ENCODE assay signal across 8 cellular contexts in genomic region chr18:12376034-12376717, GRCh38. TPM values are rescaled to one million over a fixed set of nuclear protein-coding genes. Genes with fewer than 3 reads are reported as not detected.
A peak's percentile ranks its signal among the peaks of the same experiment; 100 is the strongest.
DNase-seq lines count a peak whose midpoint lies in the region; ATAC-seq and TF ChIP-seq lines count a peak whose summit lies in the region.

No MANE protein-coding gene starts in this region.

- peaks cover 17 to 55% of the 10 kb centered on the region in 2 experiments; a peak in 3 of 4 replicates for H3K79me1 ChIP-seq in IMR-90 (ENCODE audit: low read depth in 1 of 2, low read length in 2 of 2)

- peak overlapping the region; percentile 61 for H3K14ac ChIP-seq in IMR-90 (replicated peaks; ENCODE audit: low read depth, low read length)

- H3K4me3 Mint-ChIP-seq in activated CD8-positive, alpha-beta T cell treated with anti-CD3 and anti-CD28 coated beads for 36 hours, result peak overlapping the region; percentile 82

- H3K9me3 ChIP-seq in IMR-90 (ENCODE audit: control insufficient read depth, insufficient read depth, low read length) (no peaks in the 10 kb centered on the region), ovary (no peaks in the 10 kb centered on the region)

- POLR2A ChIA-PET in IMR-90 (lab: Charles Lee; ENCODE audit: unreplicated experiment), result no interaction called here
- POLR2A ChIA-PET in activated CD8-positive, alpha-beta T cell treated with anti-CD3 and anti-CD28 coated beads for 36 hours (lab: Charles Lee), result interaction anchor here (0.6 to 2.7 kb wide), 13 partner anchors 9 to 327 kb away, joined by 3 to 9 read pairs (median 3); partner anchors contain the start of gene CEP76

- no peak for TF ChIP-seq RAD21 in IMR-90 (IDR thresholded peaks at IDR 0.05; ENCODE audit: low read length)

- H4K8ac ChIP-seq in IMR-90 (ENCODE audit: low read depth in 2 of 2, low read length in 2 of 2), result peak overlapping the region; percentile 35 to 36; a peak in 2 of 4 replicates

- peak overlapping the region; percentile 73 for H3K4me3 ChIP-seq in IMR-90 (ENCODE audit: insufficient read depth, low read depth, low read length)
- peak overlapping the region; percentile 84 for H3K4me3 ChIP-seq in fibroblast of the aortic adventitia (ENCODE audit: low read depth, low read length)
- H3K4me3 ChIP-seq in ovary, result peak overlapping the region; percentile 49

- H3K27ac ChIP-seq in IMR-90 (ENCODE audit: insufficient read depth, low read length), result peak overlapping the region; percentile 76
- peak overlapping the region; percentile 94 to 100 for H3K27ac ChIP-seq in ovary

- H3K9me1 ChIP-seq in IMR-90 (ENCODE audit: insufficient read depth, low read length), result peaks cover 14% of the 10 kb centered on the region

- TF ChIP-seq POLR2A in IMR-90 (IDR thresholded peaks at IDR 0.05; ENCODE audit: low read depth, low read length) (no peak), ovary (IDR thresholded peaks at IDR 0.05) (no peak)

- H3K27me3 Mint-ChIP-seq in activated CD8-positive, alpha-beta T cell treated with anti-CD3 and anti-CD28 coated beads for 36 hours, result no peaks in the 10 kb centered on the region

- in situ Hi-C loops in IMR-90 (cut with MboI; ENCODE audit: low sequenced_read_pairs), result loop anchor here (10.0 kb wide), 2 partner anchors 59 to 569 kb away; partner anchors contain the start of gene SEH1L

- H3K9ac ChIP-seq in IMR-90 (ENCODE audit: low read depth, low read length), result peak overlapping the region; percentile 92

- peak overlapping the region; percentile 94 for H3K27ac Mint-ChIP-seq in activated CD8-positive, alpha-beta T cell treated with anti-CD3 and anti-CD28 coated beads for 36 hours

- no peak for TF ChIP-seq EP300 in ovary (IDR thresholded peaks at IDR 0.05)

- H3K4me1 Mint-ChIP-seq in activated CD8-positive, alpha-beta T cell treated with anti-CD3 and anti-CD28 coated beads for 36 hours (ENCODE audit: low read depth), result peaks cover 46% of the 10 kb centered on the region

- peak overlapping the region; percentile 77 for H2BK5ac ChIP-seq in IMR-90 (ENCODE audit: low read depth, low read length, poor library complexity, severe bottlenecking)

- ATAC-seq in IMR-90 (ENCODE audit: low read depth) (no peak), GM21825 (IDR thresholded peaks at IDR 0.05; ENCODE audit: unreplicated experiment) (no peak)
- ATAC-seq in activated CD8-positive, alpha-beta T cell treated with anti-CD3 and anti-CD28 coated beads for 36 hours, result no peak

- H3K56ac ChIP-seq in IMR-90 (ENCODE audit: extremely low read depth, insufficient read depth, low read length), result peak overlapping the region; percentile 51; the same call in 1 of the 2 replicates

- no peak overlapping the region for H3K18ac ChIP-seq in IMR-90 (ENCODE audit: low read depth, low read length)

- H3K27me3 ChIP-seq in IMR-90 (ENCODE audit: control insufficient read depth, insufficient read depth, low read length), result no peaks in the 10 kb centered on the region
- H3K27me3 ChIP-seq in ovary, result no peaks in the 10 kb centered on the region

- CTCF ChIA-PET in IMR-90 (lab: Yijun Ruan, JAX), result no interaction called here
- CTCF ChIA-PET in activated CD8-positive, alpha-beta T cell treated with anti-CD3 and anti-CD28 coated beads for 36 hours (lab: Charles Lee), result interaction anchor here (1.2 kb wide), 1 partner anchor 9 kb away, joined by 3 read pairs; no protein-coding TSS in a partner anchor

- 8% methylated on average over 24 of the region's 38 CpGs; no CpG with 5 or more reads in 1 of the 2 experiments for WGBS in IMR-90 (ENCODE audit: extremely low coverage in 2 of 2, insufficient read length in 1 of 2), 2 experiments
- 5 to 15% (median 9%) methylated on average over 38 of the region's 38 CpGs for WGBS in ovary, 3 donors

- TF ChIP-seq CTCF in IMR-90 (conservative IDR thresholded peaks at IDR 0.05; ENCODE audit: low read depth, low read length) (no peak), fibroblast of the aortic adventitia (IDR thresholded peaks at IDR 0.05; ENCODE audit: insufficient read depth, low read length) (no peak), ovary (IDR thresholded peaks at IDR 0.05) (no peak)
- TF ChIP-seq CTCF in activated CD8-positive, alpha-beta T cell treated with anti-CD3 and anti-CD28 coated beads for 36 hours (IDR thresholded peaks at IDR 0.05), result no peak

- peaks cover 46% of the 10 kb centered on the region for H4K20me1 ChIP-seq in IMR-90 (ENCODE audit: insufficient read depth, low read length)

- H2BK15ac ChIP-seq in IMR-90 (ENCODE audit: low read depth, low read length), result no peak overlapping the region

- peak overlapping the region; percentile 97 for H3K4me2 ChIP-seq in IMR-90 (ENCODE audit: low read depth, low read length)

- H2AFZ ChIP-seq in IMR-90 (replicated peaks; ENCODE audit: low read length, poor library complexity), result peak overlapping the region; percentile 94

- no peak overlapping the region for H2BK20ac ChIP-seq in IMR-90 (ENCODE audit: low read depth, low read length)

- peak overlapping the region; percentile 80 for H2AK5ac ChIP-seq in IMR-90 (ENCODE audit: low read depth, low read length)

- H4K91ac ChIP-seq in IMR-90 (ENCODE audit: insufficient read depth, low read depth, low read length), result peak overlapping the region; percentile 3; the same call in 1 of the 2 replicates

- dilution Hi-C loops in IMR-90 (cut with HindIII; ENCODE audit: low sequenced_read_pairs, unreplicated experiment), result no loop called here

- TSS peak; percentile 21 for BruUV-seq in IMR-90 (replicated peaks; lab: Mats Ljungman, UMichigan)

- peak overlapping the region; percentile 73 for H2AK9ac ChIP-seq in IMR-90 (replicated peaks; ENCODE audit: low read depth, low read length, poor library complexity)

- H4K5ac ChIP-seq in IMR-90 (ENCODE audit: low read depth, low read length), result peak overlapping the region; percentile 0; the same call in 1 of the 2 replicates

- no peaks in the 10 kb centered on the region for H3K9me3 Mint-ChIP-seq in activated CD8-positive, alpha-beta T cell treated with anti-CD3 and anti-CD28 coated beads for 36 hours

- peaks cover 32% of the 10 kb centered on the region for H3K36me3 Mint-ChIP-seq in activated CD8-positive, alpha-beta T cell treated with anti-CD3 and anti-CD28 coated beads for 36 hours (ENCODE audit: low read depth)

- H3K4ac ChIP-seq in IMR-90 (ENCODE audit: low read depth, low read length), result peak overlapping the region; percentile 66

- H3K4me1 ChIP-seq in IMR-90 (ENCODE audit: control insufficient read depth, insufficient read depth, low read length) (peaks cover 2% of the 10 kb centered on the region), ovary (ENCODE audit: insufficient read depth) (peaks cover 14% of the 10 kb centered on the region)

- H3K36me3 ChIP-seq in IMR-90 (ENCODE audit: control insufficient read depth, insufficient read depth, low read length) (no peaks in the 10 kb centered on the region), ovary (no peaks in the 10 kb centered on the region)

- intact Hi-C loops in IMR-90 (cut with micrococcal nuclease), result loop anchor here (2.0 to 5.0 kb wide), 3 partner anchors 47 to 571 kb away; partner anchors contain the start of genes SEH1L and SPIRE1
- intact Hi-C loops in activated CD8-positive, alpha-beta T cell treated with anti-CD3 and anti-CD28 coated beads for 36 hours (cut with micrococcal nuclease), result loop anchor here (10.0 kb wide), 1 partner anchor 569 kb away; the partner anchor contains the start of gene SEH1L
- intact Hi-C loops in ovary (cut with DNase I), result loop anchor here in 3 of 4 donors (10.0 kb wide), 2 partner anchors 51 to 101 kb away; no protein-coding TSS in a partner anchor

- DNase-seq in ELF-1 (ENCODE audit: low read depth, low spot score) (peak; percentile 54), IMR-90 (no peak), fibroblast of the aortic adventitia (ENCODE audit: low read depth) (peak; percentile 22), ovary (peak; percentile 16 to 58 (median 35)), mesenteric fat pad (ENCODE audit: low spot score) (no peak), NCI-H526 treated with DMSO at 0.1 percent for 48 hours (lab: John Stamatoyannopoulos, UW) (no peak)
- DNase-seq in activated CD8-positive, alpha-beta T cell treated with anti-CD3 and anti-CD28 coated beads for 36 hours, result peak; percentile 17

- H2BK120ac ChIP-seq in IMR-90 (ENCODE audit: low read depth, low read length), result no peak overlapping the region

- peak overlapping the region; percentile 93 for H3K23ac ChIP-seq in IMR-90 (ENCODE audit: low read depth, low read length)

TF ChIP-seq in IMR-90, 13 proteins besides CTCF, POLR2A, EP300 and RAD21:
- TF ChIP-seq USF2 (IDR thresholded peaks at IDR 0.05; ENCODE audit: low read depth, low read length), result no peak
- TF ChIP-seq RFX5 (IDR thresholded peaks at IDR 0.05; ENCODE audit: low read depth, low read length), result no peak
- TF ChIP-seq CEBPB (IDR thresholded peaks at IDR 0.05; ENCODE audit: low read depth, low read length), result no peak
- TF ChIP-seq MAZ (IDR thresholded peaks at IDR 0.05; ENCODE audit: borderline replicate concordance, low read depth, low read length), result no peak

RNA-seq across cellular contexts. Expression of gene AFG3L2, which starts 0.9 kb away (rescaled TPM):
- total RNA-seq in IMR-90 (2012; rRNA removed) (37.6 and 65.5 TPM in 2 replicates), fibroblast of the aortic adventitia (ENCODE audit: low replicate concordance) (37.3 and 164 TPM in 2 replicates), ovary (10 to 100 TPM; 28.7 to 42.5 (median 36.3) TPM), mesenteric fat pad (44.8 TPM)
- polyA plus RNA-seq in IMR-90 (2012; rRNA removed) (24.8 and 26.9 TPM in 2 replicates), ovary (10 to 100 TPM; 28.3 to 30.0 TPM)
- polyA plus RNA-seq in IMR-90 (2012; cell fraction: cytosol; rRNA removed), result 8.9 and 15.8 TPM in 2 replicates
- 8.0 and 24.0 TPM in 2 replicates for polyA plus RNA-seq in IMR-90 (2012; cell fraction: nucleus; rRNA removed; ENCODE audit: low replicate concordance)
- total RNA-seq in activated CD8-positive, alpha-beta T cell treated with anti-CD3 and anti-CD28 coated beads for 36 hours, result 10 to 100 TPM; 60.6 to 64.0 TPM

RNA-seq across cellular contexts. Expression of gene PRELID3A, which starts 31.6 kb away (rescaled TPM):
- total RNA-seq in IMR-90 (2012; rRNA removed), result 1.8 and 2.2 TPM in 2 replicates
- polyA plus RNA-seq in IMR-90 (2012; rRNA removed), result 10.1 and 11.1 TPM in 2 replicates
- polyA plus RNA-seq in IMR-90 (2012; cell fraction: cytosol; rRNA removed), result 3.7 and 4.4 TPM in 2 replicates
- polyA plus RNA-seq in IMR-90 (2012; cell fraction: nucleus; rRNA removed; ENCODE audit: low replicate concordance), result 42.2 and 105 TPM in 2 replicates
- 1 to 10 TPM; 6.3 to 6.5 TPM for total RNA-seq in activated CD8-positive, alpha-beta T cell treated with anti-CD3 and anti-CD28 coated beads for 36 hours
- total RNA-seq in fibroblast of the aortic adventitia (ENCODE audit: low replicate concordance), result 3.5 and 3.9 TPM in 2 replicates
- 1 to 10 TPM; 1.1 to 8.2 (median 5.7) TPM for total RNA-seq in ovary
- 1 to 10 TPM; 3.7 to 4.8 TPM for polyA plus RNA-seq in ovary
- 4.4 TPM for total RNA-seq in mesenteric fat pad

Comparison
In these comparisons a context has a peak if more than half of its experiments do, and no peak if none do; other contexts are left out.
1. DNase-seq: peak in ELF-1 (single experiment), activated CD8-positive, alpha-beta T cell treated with anti-CD3 and anti-CD28 coated beads for 36 hours (single experiment), fibroblast of the aortic adventitia (single experiment) and ovary (5 of 5); none in IMR-90 (single experiment), mesenteric fat pad (single experiment) and NCI-H526 treated with DMSO at 0.1 percent for 48 hours (single experiment).
2. Peak in every context shown above with its lines, with median percentiles within 50 percentile points of each other: H3K4me3 ChIP-seq.